ENCODE assay signal across 2 cellular contexts in genomic region chr7:47481656-47482012, GRCh38.
TF ChIP-seq lines count a peak whose summit lies in the region.

No MANE protein-coding gene starts in this region.

TF ChIP-seq in liver, 16 proteins besides CTCF, POLR2A, EP300 and RAD21:
- TF ChIP-seq ZBTB33 (IDR thresholded peaks at IDR 0.05) (no peak), FOXA1 (IDR thresholded peaks at IDR 0.05) (no peak), SP1 (IDR thresholded peaks at IDR 0.05) (no peak), HNF4G (IDR thresholded peaks at IDR 0.05) (no peak), YY1 (IDR thresholded peaks at IDR 0.05) (no peak)

TF ChIP-seq in HepG2, 621 proteins besides CTCF, POLR2A, EP300 and RAD21 (continued from another document):
- no peak for TF ChIP-seq GRHL1 (CRISPR knock-in tag; conservative IDR thresholded peaks at IDR 0.05)
- TF ChIP-seq HDAC2 (CRISPR knock-in tag; IDR thresholded peaks at IDR 0.05) = no peak
TF ChIP-seq in HepG2: peak in this region for 0.
